In the genomic region with DNA sequence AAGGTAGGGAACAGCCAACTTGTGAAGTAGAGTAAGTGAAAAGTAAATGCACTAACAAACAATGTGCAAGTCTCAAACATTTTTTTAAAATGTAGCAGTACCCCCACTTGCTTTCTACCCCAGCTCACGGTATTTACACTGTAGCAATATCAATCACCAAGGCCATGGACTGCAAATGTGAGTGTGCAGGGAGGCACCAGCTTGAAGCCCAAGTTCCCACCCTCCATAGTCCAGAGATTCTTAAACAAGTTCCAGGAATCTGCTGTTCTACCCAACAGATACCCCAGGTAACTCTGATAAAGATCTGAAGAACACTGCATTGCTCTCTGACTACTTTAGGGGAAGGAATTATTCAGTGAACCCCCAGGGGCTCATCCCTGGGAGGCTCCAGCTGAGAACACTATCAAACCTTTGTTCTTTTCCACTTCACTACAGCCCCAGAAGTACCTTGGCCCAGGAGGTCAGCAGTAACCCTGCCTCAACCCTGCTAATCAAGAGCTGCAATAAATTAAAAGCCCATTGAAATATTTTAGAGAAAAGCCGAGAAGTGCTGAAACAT, we compare ENCODE assay signal across 13 cellular contexts.
DNase-seq lines count a peak whose midpoint lies in the region; ATAC-seq, FAIRE-seq and TF ChIP-seq lines count a peak whose summit lies in the region.
"Had no signal": no experiment of that assay in that cellular context is flagged by ENCODE, and none has a peak within 500 bp of the region (broad histone marks: within the 10 kb centered on the region; RNA-seq: fewer than 3 reads in every experiment).

No MANE protein-coding gene starts in this region.

- peak overlapping the region; percentile 79 for H3K4me2 ChIP-seq in astrocyte (ENCODE audit: low read length)

- DNase-seq in heart left ventricle (no peak), Right ventricle myocardium inferior (ENCODE audit: missing footprints) (no peak), astrocyte (ENCODE audit: low read depth) (no peak), type B pancreatic cell (ENCODE audit: extremely low spot score, unreplicated experiment) (no peak), DMS53 treated with DMSO at 0.1 percent for 48 hours (lab: John Stamatoyannopoulos, UW; ENCODE audit: unreplicated experiment) (no peak), EL (no peak)
- DNase-seq: activated CD4-positive, CD25-positive, alpha-beta regulatory T cell; GDM1; KG1; NCI-H2171 treated with DMSO at 0.1 percent for 48 hours; Right ventricle myocardium superior had no signal

- H3K27me3 ChIP-seq in heart left ventricle (no peaks in the 10 kb centered on the region), astrocyte (ENCODE audit: insufficient read depth, low read length) (no peaks in the 10 kb centered on the region)

- H3K9ac ChIP-seq in astrocyte (ENCODE audit: low read length), result peak overlapping the region; percentile 84

- peaks cover 17% of the 10 kb centered on the region for H3K36me3 Mint-ChIP-seq in astrocyte (ENCODE audit: low read depth, unreplicated experiment)
- H3K36me3 Mint-ChIP-seq in type B pancreatic cell, result peaks cover 33% of the 10 kb centered on the region

- peak overlapping the region in 8 of 12 donors; percentile 18 to 77 (median 44) for H3K27ac ChIP-seq in heart left ventricle
- H3K27ac ChIP-seq in astrocyte (ENCODE audit: low read depth, low read length), result peak overlapping the region; percentile 96
- peak overlapping the region; percentile 81 for H3K27ac ChIP-seq in mesodermal cell (ENCODE audit: low read depth, low read length, severe bottlenecking)

- H3K9me3 ChIP-seq in heart left ventricle, result no peaks in the 10 kb centered on the region
- no peaks in the 10 kb centered on the region for H3K9me3 ChIP-seq in astrocyte (ENCODE audit: insufficient read depth, low read depth, low read length)
- H3K9me3 ChIP-seq in mesodermal cell (ENCODE audit: control insufficient read depth, low read length), result no peaks in the 10 kb centered on the region

- H3K79me2 ChIP-seq in astrocyte (ENCODE audit: insufficient read depth, low read length), result peaks cover 79% of the 10 kb centered on the region

- H4K20me1 ChIP-seq in astrocyte (ENCODE audit: insufficient read depth, low read length), result no peaks in the 10 kb centered on the region

- no peaks in the 10 kb centered on the region for H3K27me3 Mint-ChIP-seq in astrocyte (ENCODE audit: low read depth, unreplicated experiment)
- no peaks in the 10 kb centered on the region for H3K27me3 Mint-ChIP-seq in type B pancreatic cell

- no peak for FAIRE-seq in astrocyte (lab: Jason Lieb, UNC)

- TF ChIP-seq POLR2A in heart left ventricle (IDR thresholded peaks at IDR 0.05), result no peak

- no peak for TF ChIP-seq CTCF in heart left ventricle (IDR thresholded peaks at IDR 0.05)
- no peak for TF ChIP-seq CTCF in astrocyte (IDR thresholded peaks at IDR 0.05; ENCODE audit: insufficient read depth, low read depth, low read length)
- no peak for TF ChIP-seq CTCF in type B pancreatic cell (conservative IDR thresholded peaks at IDR 0.05)

- H3K9me3 Mint-ChIP-seq in astrocyte (ENCODE audit: unreplicated experiment) (peaks cover under 1% of the 10 kb centered on the region), type B pancreatic cell (peaks cover 2% of the 10 kb centered on the region)

- H3K4me3 ChIP-seq in heart left ventricle (no peak overlapping the region), astrocyte (ENCODE audit: insufficient read depth, low read depth, low read length) (no peak overlapping the region), mesodermal cell (ENCODE audit: extremely low read depth, insufficient read depth, low read length, poor library complexity, severe bottlenecking) (no peak overlapping the region)

- peaks cover 47% of the 10 kb centered on the region for H3K4me1 Mint-ChIP-seq in astrocyte (ENCODE audit: low read depth, unreplicated experiment)
- peaks cover 33% of the 10 kb centered on the region for H3K4me1 Mint-ChIP-seq in type B pancreatic cell (ENCODE audit: unreplicated experiment)

- H3K4me1 ChIP-seq in heart left ventricle (peaks cover 0 to 41% (median 25%) of the 10 kb centered on the region in 12 donors), astrocyte (ENCODE audit: insufficient read depth, low read length) (peaks cover 36% of the 10 kb centered on the region), mesodermal cell (ENCODE audit: control insufficient read depth, insufficient read depth, low read length, poor library complexity, severe bottlenecking) (peaks cover 26% of the 10 kb centered on the region)

- intact Hi-C loops in heart left ventricle (cut with DNase I) (no loop called here), Right ventricle myocardium inferior (cut with DNase I) (no loop called here)

- H3K4me3 Mint-ChIP-seq in astrocyte (ENCODE audit: unreplicated experiment), result no peak overlapping the region
- H3K4me3 Mint-ChIP-seq in type B pancreatic cell, result peak overlapping the region; percentile 22

- no peak overlapping the region for H2AFZ ChIP-seq in astrocyte (ENCODE audit: low read depth, low read length)

- H3K27ac Mint-ChIP-seq in astrocyte (ENCODE audit: unreplicated experiment) (peak overlapping the region; percentile 98), type B pancreatic cell (peak overlapping the region; percentile 41)

- ATAC-seq in heart left ventricle (peak in 1 of 4 donors; percentile 29), Right ventricle myocardium inferior (no peak), GM18907 (IDR thresholded peaks at IDR 0.05; ENCODE audit: unreplicated experiment) (no peak)

- H3K36me3 ChIP-seq in heart left ventricle, result peaks cover 0 to 8% (median 2%) of the 10 kb centered on the region in 9 donors
- peaks cover 10% of the 10 kb centered on the region for H3K36me3 ChIP-seq in astrocyte (ENCODE audit: insufficient read depth, low read length)
- H3K36me3 ChIP-seq in mesodermal cell (ENCODE audit: control insufficient read depth, insufficient read depth, low read length), result no peaks in the 10 kb centered on the region

- WGBS in heart left ventricle, 4 donors, result 87 to 96% (median 90%) methylated on average over 2 of the region's 2 CpGs
- 80% methylated on average over 1 of the region's 2 CpGs; no CpG with 5 or more reads in 1 of the 2 experiments for WGBS in mesodermal cell (ENCODE audit: insufficient coverage in 2 of 2), 2 experiments

Comparison
In these comparisons a context has a peak if more than half of its experiments do, and no peak if none do; other contexts are left out.
1. H3K27ac ChIP-seq: peak in every context shown above with its lines; median percentile 96 in astrocyte; 81 in mesodermal cell; 44 in heart left ventricle.